Comparison of ENCODE assay signal across 16 cellular contexts in genomic region chr4:158090323-158090722, GRCh38.
DNase-seq lines count a peak whose midpoint lies in the region; ATAC-seq and TF ChIP-seq lines count a peak whose summit lies in the region.
"Had no signal": no experiment of that assay in that cellular context is flagged by ENCODE, and none has a peak within 500 bp of the region (broad histone marks: within the 10 kb centered on the region; RNA-seq: fewer than 3 reads in every experiment).

No MANE protein-coding gene starts in this region.

- TF ChIP-seq CTCF in adrenal gland (IDR thresholded peaks at IDR 0.05) (no peak), uterus (IDR thresholded peaks at IDR 0.05) (no peak)

- peak overlapping the region in 1 of 4 donors; percentile 45 for H3K4me3 ChIP-seq in adrenal gland
- no peak overlapping the region for H3K4me3 ChIP-seq in right cardiac atrium (ENCODE audit: low read length)
- H3K4me3 ChIP-seq in uterus = peak overlapping the region; percentile 0 to 32
- H3K4me3 ChIP-seq: K562 had no signal

- ATAC-seq in left ventricle myocardium superior (peak; percentile 45), right cardiac atrium (peak in 1 of 2 donors; percentile 57), GM18870 (IDR thresholded peaks at IDR 0.05; ENCODE audit: unreplicated experiment) (no peak)
- ATAC-seq: K562; stimulated activated naive CD8-positive, alpha-beta T cell treated with anti-CD3 and anti-CD28 coated beads, Interleukin-15, Interleukin-2, amounts not matched to agents 100 U/mL and 50 U/mL, for 24 hours had no signal

- peaks cover 21 to 36% of the 10 kb centered on the region in 2 donors for H3K4me1 ChIP-seq in adrenal gland (replicated peaks in 1 of 2)
- no peaks in the 10 kb centered on the region for H3K4me1 ChIP-seq in right cardiac atrium (ENCODE audit: control insufficient read depth, insufficient read depth, low read length)
- H3K4me1 ChIP-seq in uterus = no peaks in the 10 kb centered on the region
- H3K4me1 ChIP-seq: esophagus muscularis mucosa had no signal

- H3K36me3 ChIP-seq in adrenal gland (replicated peaks in 1 of 2) = no peaks in the 10 kb centered on the region
- H3K36me3 ChIP-seq in uterus = no peaks in the 10 kb centered on the region
- H3K36me3 ChIP-seq: esophagus muscularis mucosa had no signal

- H3K27me3 ChIP-seq in adrenal gland (no peaks in the 10 kb centered on the region), right cardiac atrium (ENCODE audit: control insufficient read depth, insufficient read depth) (no peaks in the 10 kb centered on the region), uterus (no peaks in the 10 kb centered on the region)
- H3K27me3 ChIP-seq: esophagus muscularis mucosa had no signal

- no peak overlapping the region for H3K27ac ChIP-seq in adrenal gland
- no peak overlapping the region for H3K27ac ChIP-seq in right cardiac atrium (ENCODE audit: low read length)
- H3K27ac ChIP-seq in uterus = peak overlapping the region; percentile 39 to 66
- H3K27ac ChIP-seq: esophagus muscularis mucosa had no signal

- no peaks in the 10 kb centered on the region for H3K9me3 ChIP-seq in adrenal gland (replicated peaks in 1 of 3)
- H3K9me3 ChIP-seq in right cardiac atrium (ENCODE audit: control insufficient read depth, low read length) = no peaks in the 10 kb centered on the region
- no peaks in the 10 kb centered on the region for H3K9me3 ChIP-seq in uterus
- H3K9me3 ChIP-seq: esophagus muscularis mucosa had no signal

- intact Hi-C loops in left ventricle myocardium superior (cut with micrococcal nuclease) = no loop called here
- intact Hi-C loops in cardiac septum (cut with DNase I) = no loop called here
- intact Hi-C loops in adrenal gland (cut with DNase I) = no loop called here
- intact Hi-C loops in right cardiac atrium (cut with DNase I) = no loop called here
- intact Hi-C loops in uterus (cut with DNase I; ENCODE audit: low total_unique reads) = no loop called here

- no peak for TF ChIP-seq POLR2A in adrenal gland (IDR thresholded peaks at IDR 0.05)
- TF ChIP-seq POLR2A in uterus (IDR thresholded peaks at IDR 0.05) = no peak

- DNase-seq in left ventricle myocardium superior = no peak
- DNase-seq in cardiac septum (ENCODE audit: low spot score) = no peak
- DNase-seq in adrenal gland = peak in 5 of 7 donors; percentile 31 to 72 (median 56)
- peak in 2 of 3 donors; percentile 18 to 73 for DNase-seq in right cardiac atrium
- no peak for DNase-seq in uterus
- no peak for DNase-seq in occipital lobe (lab: John Stamatoyannopoulos, UW)
- no peak for DNase-seq in NOMO-1 (lab: John Stamatoyannopoulos, UW; ENCODE audit: unreplicated experiment in 2 of 2)
- DNase-seq: activated CD4-positive, alpha-beta memory T cell treated with anti-CD3 and anti-CD28 coated beads for 36 hours; activated effector memory CD4-positive, alpha-beta T cell treated with Interleukin-2 at 50 U/mL for 16 hours; CD4-positive, CD25-positive, alpha-beta regulatory T cell; NCI-H2107; RPMI8226; stimulated activated naive CD8-positive, alpha-beta T cell treated with anti-CD3 and anti-CD28 coated beads, Interleukin-15, Interleukin-2, amounts not matched to agents 100 U/mL and 50 U/mL, for 24 hours had no signal

Comparison
In these comparisons a context has a peak if more than half of its experiments do, and no peak if none do; other contexts are left out.
1. DNase-seq: peak in adrenal gland (5 of 7) and right cardiac atrium (2 of 3); none in left ventricle myocardium superior (single experiment), cardiac septum (single experiment), uterus (0 of 2), occipital lobe (single experiment) and NOMO-1 (0 of 2).
2. H3K27ac ChIP-seq: peak in uterus (2 of 2); none in adrenal gland (0 of 5) and right cardiac atrium (single experiment).